In genomic region chr5:141512390-141513020, GRCh38 we compare ENCODE assay signal across 8 cellular contexts. TPM values are rescaled to one million over a fixed set of nuclear protein-coding genes. Genes with fewer than 3 reads are reported as not detected.
A peak's percentile ranks its signal among the peaks of the same experiment; 100 is the strongest.
DNase-seq lines count a peak whose midpoint lies in the region; ATAC-seq and TF ChIP-seq lines count a peak whose summit lies in the region.

No MANE protein-coding gene starts in this region.

- H2BK15ac ChIP-seq in IMR-90 (ENCODE audit: low read depth, low read length): peak overlapping the region; percentile 82; the same call in 2 of the 3 replicates

- POLR2A ChIA-PET in IMR-90 (lab: Charles Lee; ENCODE audit: unreplicated experiment): no interaction called here

- H3K9ac ChIP-seq in IMR-90 (ENCODE audit: low read depth, low read length) (peak overlapping the region; percentile 60), iPS-15b (ENCODE audit: low read depth, low read length) (peak overlapping the region; percentile 56), skeletal muscle tissue (ENCODE audit: low read depth in 1 of 3, low read length in 3 of 3) (peak overlapping the region; percentile 63 to 90 (median 71))

- peak overlapping the region; percentile 81 for H2BK20ac ChIP-seq in IMR-90 (ENCODE audit: low read depth, low read length)

- H2AK9ac ChIP-seq in IMR-90 (replicated peaks; ENCODE audit: low read depth, low read length, poor library complexity): peak overlapping the region; percentile 90

- peak overlapping the region; percentile 82 for H2AFZ ChIP-seq in IMR-90 (replicated peaks; ENCODE audit: low read length, poor library complexity)

- TF ChIP-seq CTCF in IMR-90 (conservative IDR thresholded peaks at IDR 0.05; ENCODE audit: low read depth, low read length): peak; percentile 62

- peak overlapping the region; percentile 86 for H4K5ac ChIP-seq in IMR-90 (ENCODE audit: low read depth, low read length)

- H2BK120ac ChIP-seq in IMR-90 (ENCODE audit: low read depth, low read length): peak overlapping the region; percentile 86

- peak overlapping the region; percentile 79 to 91; a peak in 3 of 4 replicates for H4K8ac ChIP-seq in IMR-90 (ENCODE audit: low read depth in 2 of 2, low read length in 2 of 2)

- H3K9me3 ChIP-seq in IMR-90 (ENCODE audit: control insufficient read depth, insufficient read depth, low read length) (no peaks in the 10 kb centered on the region), iPS-15b (ENCODE audit: control insufficient read depth, insufficient read depth, low read length) (no peaks in the 10 kb centered on the region), skeletal muscle tissue (ENCODE audit: control insufficient read depth in 3 of 3, low read length in 3 of 3) (no peaks in the 10 kb centered on the region)

- peak overlapping the region; percentile 99 for H3K23ac ChIP-seq in IMR-90 (ENCODE audit: low read depth, low read length)

- peak overlapping the region; percentile 100 for H2AK5ac ChIP-seq in IMR-90 (ENCODE audit: low read depth, low read length)

- H4K20me1 ChIP-seq in IMR-90 (ENCODE audit: insufficient read depth, low read length): peaks cover 8% of the 10 kb centered on the region

- H3K27ac ChIP-seq in IMR-90 (ENCODE audit: insufficient read depth, low read length) (peak overlapping the region; percentile 84), skeletal muscle tissue (ENCODE audit: low read depth, low read length) (peak overlapping the region; percentile 96)

- in situ Hi-C loops in IMR-90 (cut with MboI; ENCODE audit: low sequenced_read_pairs): no loop called here

- peak overlapping the region; percentile 88 for H3K14ac ChIP-seq in IMR-90 (replicated peaks; ENCODE audit: low read depth, low read length)

- dilution Hi-C loops in IMR-90 (cut with HindIII; ENCODE audit: low sequenced_read_pairs, unreplicated experiment): no loop called here

- H3K4me2 ChIP-seq in IMR-90 (ENCODE audit: low read depth, low read length): peak overlapping the region; percentile 86

- H3K18ac ChIP-seq in IMR-90 (ENCODE audit: low read depth, low read length): peak overlapping the region; percentile 70

- DNase-seq in ELF-1 (ENCODE audit: low read depth, low spot score) (peak; percentile 94), IMR-90 (peak; percentile 54), T-helper 22 cell (ENCODE audit: low read depth) (peak; percentile 59), astrocyte of the hippocampus (ENCODE audit: low read depth, low spot score) (peak; percentile 85), H4 (ENCODE audit: low spot score) (no peak)

- H3K4me1 ChIP-seq in IMR-90 (ENCODE audit: control insufficient read depth, insufficient read depth, low read length) (peaks cover 57% of the 10 kb centered on the region), iPS-15b (ENCODE audit: control insufficient read depth, insufficient read depth, low read length) (peaks cover 17% of the 10 kb centered on the region), skeletal muscle tissue (ENCODE audit: control insufficient read depth in 3 of 3, insufficient read depth in 3 of 3, low read length in 3 of 3) (peaks cover 77 to 80% (median 77%) of the 10 kb centered on the region in 3 donors)

- no peak for TF ChIP-seq POLR2A in IMR-90 (IDR thresholded peaks at IDR 0.05; ENCODE audit: low read depth, low read length)

- 20% methylated on average over 13 of the region's 32 CpGs; no CpG with 5 or more reads in 1 of the 2 experiments for WGBS in IMR-90 (ENCODE audit: extremely low coverage in 2 of 2, insufficient read length in 1 of 2), 2 experiments

- H2BK5ac ChIP-seq in IMR-90 (ENCODE audit: low read depth, low read length, poor library complexity, severe bottlenecking): peak overlapping the region; percentile 72

- TF ChIP-seq RAD21 in IMR-90 (IDR thresholded peaks at IDR 0.05; ENCODE audit: low read length): peak; percentile 44

- no TSS peak for BruUV-seq in IMR-90 (replicated peaks; lab: Mats Ljungman, UMichigan)

- H3K36me3 ChIP-seq in IMR-90 (ENCODE audit: control insufficient read depth, insufficient read depth, low read length) (peaks cover 26% of the 10 kb centered on the region), iPS-15b (ENCODE audit: control insufficient read depth, insufficient read depth, low read length) (peaks cover 18% of the 10 kb centered on the region), skeletal muscle tissue (ENCODE audit: control insufficient read depth in 3 of 3, insufficient read depth in 3 of 3, low read length in 3 of 3) (peaks cover 26 to 27% (median 27%) of the 10 kb centered on the region in 3 donors)

- peak overlapping the region; percentile 57; the same call in 1 of the 2 replicates for H3K56ac ChIP-seq in IMR-90 (ENCODE audit: extremely low read depth, insufficient read depth, low read length)

- CTCF ChIA-PET in IMR-90 (lab: Yijun Ruan, JAX): interaction anchor here (0.6 to 2.7 kb wide), 8 partner anchors 9 to 92 kb away, joined by 3 to 16 read pairs (median 4); partner anchors contain the start of genes PCDHGA11 and PCDHGC5

- intact Hi-C loops in IMR-90 (cut with micrococcal nuclease): loop anchor here (2.0 kb wide), 1 partner anchor 82 kb away; the partner anchor contains the start of gene PCDHGA12

- H3K27me3 ChIP-seq in IMR-90 (ENCODE audit: control insufficient read depth, insufficient read depth, low read length) (no peaks in the 10 kb centered on the region), iPS-15b (ENCODE audit: control insufficient read depth, insufficient read depth, low read length) (no peaks in the 10 kb centered on the region), skeletal muscle tissue (ENCODE audit: control insufficient read depth in 3 of 3, insufficient read depth in 3 of 3, low read length in 3 of 3) (no peaks in the 10 kb centered on the region)

- H3K9me1 ChIP-seq in IMR-90 (ENCODE audit: insufficient read depth, low read length): peaks cover 40% of the 10 kb centered on the region

- H3K4me3 ChIP-seq in IMR-90 (ENCODE audit: insufficient read depth, low read depth, low read length): peak overlapping the region; percentile 41; the same call in 1 of the 2 replicates
- H3K4me3 ChIP-seq in iPS-15b (ENCODE audit: low read depth, low read length): peak overlapping the region; percentile 69
- H3K4me3 ChIP-seq in skeletal muscle tissue (ENCODE audit: low read length in 3 of 3): peak overlapping the region; percentile 73 to 91 (median 79)

- ATAC-seq in IMR-90 (ENCODE audit: low read depth) (no peak), HG02678 (IDR thresholded peaks at IDR 0.05; ENCODE audit: unreplicated experiment) (no peak)

- H3K79me1 ChIP-seq in IMR-90 (ENCODE audit: low read depth in 1 of 2, low read length in 2 of 2): peaks cover 6 to 56% of the 10 kb centered on the region in 2 experiments

- peak overlapping the region; percentile 88 for H4K91ac ChIP-seq in IMR-90 (ENCODE audit: insufficient read depth, low read depth, low read length)

- peak overlapping the region; percentile 96 for H3K4ac ChIP-seq in IMR-90 (ENCODE audit: low read depth, low read length)

TF ChIP-seq in IMR-90, 13 proteins besides CTCF, POLR2A, EP300 and RAD21:
- TF ChIP-seq SMC3 (IDR thresholded peaks at IDR 0.05; ENCODE audit: low read depth, low read length) (peak; percentile 37), CHD1 (IDR thresholded peaks at IDR 0.05; ENCODE audit: low read depth, low read length) (no peak)

RNA-seq across cellular contexts. Expression of gene PCDHGC5, which starts 23.6 kb away (rescaled TPM):
- total RNA-seq in IMR-90 (2012; rRNA removed) (2.5 and 2.9 TPM in 2 replicates), skeletal muscle tissue (2.1 TPM)
- 3.8 TPM in 2 replicates for polyA plus RNA-seq in IMR-90 (2012; rRNA removed)
- polyA plus RNA-seq in IMR-90 (2012; cell fraction: cytosol; rRNA removed): 2.5 and 3.2 TPM in 2 replicates
- 11.1 and 15.3 TPM in 2 replicates for polyA plus RNA-seq in IMR-90 (2012; cell fraction: nucleus; rRNA removed; ENCODE audit: low replicate concordance)
- total RNA-seq in H4 (2014; rRNA removed; shearing (Covaris generic)): 0.06 and 0.18 TPM in 2 replicates

RNA-seq across cellular contexts. Expression of gene PCDHGC4, which starts 27.7 kb away (rescaled TPM):
- 1.1 and 1.6 TPM in 2 replicates for total RNA-seq in IMR-90 (2012; rRNA removed)
- 0.60 and 0.65 TPM in 2 replicates for polyA plus RNA-seq in IMR-90 (2012; rRNA removed)
- 0.12 and 0.24 TPM in 2 replicates for polyA plus RNA-seq in IMR-90 (2012; cell fraction: cytosol; rRNA removed)
- 4.4 and 5.1 TPM in 2 replicates for polyA plus RNA-seq in IMR-90 (2012; cell fraction: nucleus; rRNA removed; ENCODE audit: low replicate concordance)
- 3.7 TPM for total RNA-seq in skeletal muscle tissue
- total RNA-seq in H4 (2014; rRNA removed; shearing (Covaris generic)): 0.10 TPM in 1 of 2 replicates, not detected in the other

RNA-seq across cellular contexts. Expression of gene PCDHGC3, which starts 36.7 kb away (rescaled TPM):
- total RNA-seq in IMR-90 (2012; rRNA removed) (21.1 and 21.9 TPM in 2 replicates), skeletal muscle tissue (38.1 TPM)
- 58.9 and 72.1 TPM in 2 replicates for polyA plus RNA-seq in IMR-90 (2012; rRNA removed)
- polyA plus RNA-seq in IMR-90 (2012; cell fraction: cytosol; rRNA removed): 70.3 and 79.6 TPM in 2 replicates
- 18.5 and 26.3 TPM in 2 replicates for polyA plus RNA-seq in IMR-90 (2012; cell fraction: nucleus; rRNA removed; ENCODE audit: low replicate concordance)
- 50.8 and 61.5 TPM in 2 replicates for total RNA-seq in H4 (2014; rRNA removed; shearing (Covaris generic))
